ENCODE assay signal across 21 cellular contexts in the genomic region with DNA sequence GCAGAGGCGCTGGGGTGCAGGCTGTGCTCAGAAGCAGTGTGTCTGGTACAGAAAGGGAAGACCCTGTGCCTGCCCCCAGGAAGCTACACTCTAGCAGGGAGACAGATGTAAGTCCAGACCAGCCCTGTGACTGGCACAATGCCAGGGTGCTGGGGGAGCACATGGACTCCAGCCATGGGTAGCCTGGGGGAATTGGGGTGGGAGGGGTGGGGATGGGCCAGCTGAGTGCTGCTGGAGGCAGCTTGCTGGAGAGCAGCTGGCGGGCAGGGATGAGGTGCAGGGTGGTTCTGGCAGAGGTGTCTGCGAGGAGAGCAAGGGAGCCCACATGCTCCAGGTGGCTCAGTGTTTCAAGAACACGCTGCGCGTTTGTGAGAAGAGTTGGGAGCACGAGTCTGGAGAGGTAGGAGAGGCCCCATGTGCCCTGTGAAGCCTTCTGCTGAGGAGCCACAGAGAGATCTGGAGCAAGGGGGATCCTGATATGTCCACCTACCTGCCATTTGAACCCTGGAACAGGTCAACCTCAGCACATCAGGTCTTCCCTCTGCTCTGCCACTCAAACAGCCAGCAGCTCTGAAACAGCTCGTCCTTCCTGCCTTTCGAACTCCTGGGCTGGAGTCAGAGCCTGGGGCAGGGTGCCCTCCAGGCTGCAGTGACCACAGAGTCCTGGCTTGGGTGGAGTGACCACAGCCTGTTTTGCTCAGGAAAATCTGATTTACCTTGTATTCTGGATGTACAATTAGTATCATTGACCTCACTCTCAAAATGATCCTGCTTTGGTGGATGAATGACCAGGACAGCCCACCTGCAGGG. TPM values are rescaled to one million over a fixed set of nuclear protein-coding genes. Genes with fewer than 3 reads are reported as not detected.
DNase-seq lines count a peak whose midpoint lies in the region; ATAC-seq and TF ChIP-seq lines count a peak whose summit lies in the region.
"Had no signal": no experiment of that assay in that cellular context is flagged by ENCODE, and none has a peak within 500 bp of the region (broad histone marks: within the 10 kb centered on the region; RNA-seq: fewer than 3 reads in every experiment).

No MANE protein-coding gene starts in this region.

- H3K4me1 Mint-ChIP-seq in stimulated activated effector memory CD8-positive, alpha-beta T cell treated with anti-CD3 and anti-CD28 coated beads, Interleukin-12 subunit alpha, Interleukin-12 subunit beta, amount 100 ng/mL, for 72 hours = no peaks in the 10 kb centered on the region

- DNase-seq in NCI-H146 (lab: John Stamatoyannopoulos, UW) (peak; percentile 20), NCI-H146 treated with DMSO at 0.1 percent for 48 hours (lab: John Stamatoyannopoulos, UW; ENCODE audit: unreplicated experiment) (no peak), NCI-H2171 (lab: John Stamatoyannopoulos, UW) (peak; percentile 60), esophagus muscularis mucosa (ENCODE audit: extremely low spot score) (peak; percentile 91), adrenal gland (no peak), ecto neural progenitor cell (ENCODE audit: low spot score) (no peak)
- DNase-seq in stimulated activated effector memory CD8-positive, alpha-beta T cell treated with anti-CD3 and anti-CD28 coated beads, Interleukin-12 subunit alpha, Interleukin-12 subunit beta, amount 100 ng/mL, for 72 hours (ENCODE audit: low spot score in 2 of 2) = no peak
- DNase-seq: 8988T; CD4-positive, alpha-beta T cell; GOT3; MV-4-11; NCI-H187 treated with DMSO at 0.1 percent for 48 hours; NCI-H774; PC-3 had no signal

- H3K9me3 ChIP-seq in esophagus muscularis mucosa = no peaks in the 10 kb centered on the region
- no peaks in the 10 kb centered on the region for H3K9me3 ChIP-seq in adrenal gland (replicated peaks in 1 of 3)

- H3K27ac Mint-ChIP-seq in stimulated activated effector memory CD8-positive, alpha-beta T cell treated with anti-CD3 and anti-CD28 coated beads, Interleukin-12 subunit alpha, Interleukin-12 subunit beta, amount 100 ng/mL, for 72 hours = no peak overlapping the region
- H3K27ac Mint-ChIP-seq: CD4-positive, alpha-beta T cell had no signal

- H3K36me3 ChIP-seq in esophagus muscularis mucosa (no peaks in the 10 kb centered on the region), adrenal gland (replicated peaks in 1 of 2) (no peaks in the 10 kb centered on the region)

- TF ChIP-seq CTCF in esophagus muscularis mucosa (IDR thresholded peaks at IDR 0.05) (no peak), adrenal gland (IDR thresholded peaks at IDR 0.05) (no peak)

- H3K27me3 ChIP-seq in esophagus muscularis mucosa (peaks cover 0 to 13% (median 0%) of the 10 kb centered on the region in 4 donors), adrenal gland (no peaks in the 10 kb centered on the region)

- intact Hi-C loops in esophagus muscularis mucosa (cut with DNase I) (no loop called here), adrenal gland (cut with DNase I) (no loop called here)

- H3K9me3 Mint-ChIP-seq in stimulated activated effector memory CD8-positive, alpha-beta T cell treated with anti-CD3 and anti-CD28 coated beads, Interleukin-12 subunit alpha, Interleukin-12 subunit beta, amount 100 ng/mL, for 72 hours = no peaks in the 10 kb centered on the region
- H3K9me3 Mint-ChIP-seq: CD4-positive, alpha-beta T cell had no signal

- no peak for TF ChIP-seq POLR2A in esophagus muscularis mucosa (IDR thresholded peaks at IDR 0.05; ENCODE audit: low read depth)
- TF ChIP-seq POLR2A in adrenal gland (IDR thresholded peaks at IDR 0.05) = no peak

- WGBS in esophagus muscularis mucosa = 81% methylated on average over 9 of the region's 9 CpGs
- WGBS in adrenal gland, 4 donors = 87 to 92% (median 90%) methylated on average over 7 to 9 of the region's 9 CpGs

- peak; percentile 33 for ATAC-seq in stimulated activated effector memory CD8-positive, alpha-beta T cell treated with anti-CD3 and anti-CD28 coated beads, Interleukin-12 subunit alpha, Interleukin-12 subunit beta, amount 100 ng/mL, for 72 hours
- ATAC-seq in HG03439 (IDR thresholded peaks at IDR 0.05; ENCODE audit: unreplicated experiment) = no peak
- ATAC-seq: HCT116, PC-3 had no signal

- H3K4me3 Mint-ChIP-seq in stimulated activated effector memory CD8-positive, alpha-beta T cell treated with anti-CD3 and anti-CD28 coated beads, Interleukin-12 subunit alpha, Interleukin-12 subunit beta, amount 100 ng/mL, for 72 hours = no peak overlapping the region
- H3K4me3 Mint-ChIP-seq: CD4-positive, alpha-beta T cell had no signal

- TF ChIP-seq EP300 in esophagus muscularis mucosa (IDR thresholded peaks at IDR 0.05) = no peak

- H3K4me1 ChIP-seq in esophagus muscularis mucosa (no peaks in the 10 kb centered on the region), adrenal gland (replicated peaks in 1 of 2) (no peaks in the 10 kb centered on the region)

- no peak overlapping the region for H3K4me3 ChIP-seq in esophagus muscularis mucosa
- H3K4me3 ChIP-seq in adrenal gland = no peak overlapping the region

- no peaks in the 10 kb centered on the region for H3K36me3 Mint-ChIP-seq in stimulated activated effector memory CD8-positive, alpha-beta T cell treated with anti-CD3 and anti-CD28 coated beads, Interleukin-12 subunit alpha, Interleukin-12 subunit beta, amount 100 ng/mL, for 72 hours

- H3K27ac ChIP-seq in esophagus muscularis mucosa (replicated peaks in 1 of 4) = no peak overlapping the region
- no peak overlapping the region for H3K27ac ChIP-seq in adrenal gland
- H3K27ac ChIP-seq: KMS-11 had no signal

RNA-seq across cellular contexts. Expression of a gene that starts 15.1 kb away (rescaled TPM):
- total RNA-seq in esophagus muscularis mucosa (not detected), adrenal gland (1 to 10 TPM in 1 of 8 donors, under 1 TPM in 2, not detected in 5; 0.47 to 1.0 (median 0.57) TPM)
- polyA plus RNA-seq in adrenal gland = 1 to 10 TPM in 2 of 3 donors, under 1 TPM in 1; 0.07 to 7.9 (median 2.8) TPM
- total RNA-seq: CD4-positive, alpha-beta T cell; NCI-H460; PC-3; SK-MEL-5 had no signal
- polyA plus RNA-seq: AG04450, BJ had no signal

RNA-seq across cellular contexts. Expression of a gene that starts 30.3 kb away (rescaled TPM):
- total RNA-seq in esophagus muscularis mucosa (under 1 TPM in 1 of 4 donors, not detected in 3; 0.83 TPM), adrenal gland (under 1 TPM in 2 of 8 donors, not detected in 6; 0.30 to 0.39 TPM)
- polyA plus RNA-seq in adrenal gland = 1 to 10 TPM in 1 of 3 donors, under 1 TPM in 2; 0.18 to 2.0 (median 0.71) TPM
- total RNA-seq: CD4-positive, alpha-beta T cell; NCI-H460; PC-3; SK-MEL-5 had no signal
- polyA plus RNA-seq: AG04450, BJ had no signal

Comparison
In these comparisons a context has a peak if more than half of its experiments do, and no peak if none do; other contexts are left out.
1. DNase-seq: peak in NCI-H146 (single experiment), NCI-H2171 (single experiment) and esophagus muscularis mucosa (single experiment); none in NCI-H146 treated with DMSO at 0.1 percent for 48 hours (single experiment), stimulated activated effector memory CD8-positive, alpha-beta T cell treated with anti-CD3 and anti-CD28 coated beads, Interleukin-12 subunit alpha, Interleukin-12 subunit beta, amount 100 ng/mL, for 72 hours (0 of 2), adrenal gland (0 of 7) and ecto neural progenitor cell (single experiment).